1 cellular context compared by ENCODE assay signal in the genomic region with DNA sequence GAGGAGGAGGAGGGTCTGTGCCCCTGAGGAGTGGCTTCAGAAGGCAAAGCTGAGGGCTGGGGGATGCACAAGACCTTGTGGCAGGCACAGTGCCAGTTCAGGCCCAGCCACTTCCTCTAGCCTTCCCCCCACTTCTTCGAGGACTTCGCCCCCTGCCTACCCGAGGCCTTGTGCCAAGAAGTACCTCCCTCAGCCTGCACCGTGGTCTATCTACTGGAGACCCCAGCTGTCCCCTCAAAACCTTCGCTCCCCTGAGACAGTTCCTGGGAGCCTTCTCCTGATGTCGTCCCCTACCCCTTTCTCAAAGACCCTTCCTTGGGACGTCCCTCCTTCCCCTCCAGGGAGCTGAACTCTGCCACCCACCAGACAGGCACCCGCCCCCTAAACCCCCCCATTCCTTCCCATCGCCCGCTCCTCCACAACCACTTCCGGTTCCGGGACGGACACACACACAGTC.
TF ChIP-seq lines count a peak whose summit lies in the region.

No MANE protein-coding gene starts in this region.

TF ChIP-seq in K562, 482 proteins besides CTCF, POLR2A, EP300 and RAD21:
- TF ChIP-seq TAF1 (IDR thresholded peaks at IDR 0.05; ENCODE audit: control insufficient read depth, extremely low read depth, insufficient read depth, low read length, severe bottlenecking) (peak; percentile 41), SIN3A (IDR thresholded peaks at IDR 0.05; ENCODE audit: borderline replicate concordance in 2 of 2, control insufficient read depth in 1 of 2, low read depth in 2 of 2, low read length in 2 of 2) (peak in 1 of 2 experiments; percentile 25; a peak in 1 of 4 replicates), ZBTB17 (CRISPR knock-in tag; IDR thresholded peaks at IDR 0.05) (0 out of 2 replicates have a peak, but pooled peaks have one; percentile 19), SPI1 (IDR thresholded peaks at IDR 0.05; ENCODE audit: borderline replicate concordance, low read depth, low read length) (0 out of 2 replicates have a peak, but pooled peaks have one; percentile 12), NFIC (IDR thresholded peaks at IDR 0.05) (peak; percentile 42; the same call in 1 of the 2 replicates), ETV1 (tag; conservative IDR thresholded peaks at IDR 0.05; ENCODE audit: low read depth) (0 out of 2 replicates have a peak, but pooled peaks have one; percentile 9), NKRF (IDR thresholded peaks at IDR 0.05; ENCODE audit: borderline replicate concordance) (no peak; the same call in 1 of the 2 replicates), ZNF165 (CRISPR knock-in tag; IDR thresholded peaks at IDR 0.05; ENCODE audit: borderline replicate concordance) (no peak), PRDM10 (IDR thresholded peaks at IDR 0.05; ENCODE audit: partially characterized antibody) (peak; percentile 5), ZFX (CRISPR knock-in tag; IDR thresholded peaks at IDR 0.05) (peak; percentile 47), RBFOX2 (IDR thresholded peaks at IDR 0.05; ENCODE audit: low read depth, low read length) (no peak), RFX7 (CRISPR knock-in tag; IDR thresholded peaks at IDR 0.05) (no peak), ZNF407 (IDR thresholded peaks at IDR 0.05; ENCODE audit: low read depth) (no peak), CREM (IDR thresholded peaks at IDR 0.05; ENCODE audit: low read depth) (peak; percentile 71; the same call in 1 of the 2 replicates)
- TF ChIP-seq, protein P1, sequence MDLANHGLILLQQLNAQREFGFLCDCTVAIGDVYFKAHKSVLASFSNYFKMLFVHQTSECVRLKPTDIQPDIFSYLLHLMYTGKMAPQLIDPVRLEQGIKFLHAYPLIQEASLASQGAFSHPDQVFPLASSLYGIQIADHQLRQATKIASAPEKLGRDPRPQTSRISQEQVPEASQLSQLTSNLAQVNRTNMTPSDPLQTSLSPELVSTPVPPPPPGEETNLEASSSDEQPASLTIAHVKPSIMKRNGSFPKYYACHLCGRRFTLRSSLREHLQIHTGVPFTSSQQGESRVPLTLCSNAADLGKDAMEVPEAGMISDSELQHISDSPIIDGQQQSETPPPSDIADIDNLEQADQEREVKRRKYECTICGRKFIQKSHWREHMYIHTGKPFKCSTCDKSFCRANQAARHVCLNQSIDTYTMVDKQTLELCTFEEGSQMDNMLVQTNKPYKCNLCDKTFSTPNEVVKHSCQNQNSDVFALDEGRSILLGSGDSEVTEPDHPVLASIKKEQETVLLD (IDR thresholded peaks at IDR 0.05), result no peak
- TF ChIP-seq, protein P2, sequence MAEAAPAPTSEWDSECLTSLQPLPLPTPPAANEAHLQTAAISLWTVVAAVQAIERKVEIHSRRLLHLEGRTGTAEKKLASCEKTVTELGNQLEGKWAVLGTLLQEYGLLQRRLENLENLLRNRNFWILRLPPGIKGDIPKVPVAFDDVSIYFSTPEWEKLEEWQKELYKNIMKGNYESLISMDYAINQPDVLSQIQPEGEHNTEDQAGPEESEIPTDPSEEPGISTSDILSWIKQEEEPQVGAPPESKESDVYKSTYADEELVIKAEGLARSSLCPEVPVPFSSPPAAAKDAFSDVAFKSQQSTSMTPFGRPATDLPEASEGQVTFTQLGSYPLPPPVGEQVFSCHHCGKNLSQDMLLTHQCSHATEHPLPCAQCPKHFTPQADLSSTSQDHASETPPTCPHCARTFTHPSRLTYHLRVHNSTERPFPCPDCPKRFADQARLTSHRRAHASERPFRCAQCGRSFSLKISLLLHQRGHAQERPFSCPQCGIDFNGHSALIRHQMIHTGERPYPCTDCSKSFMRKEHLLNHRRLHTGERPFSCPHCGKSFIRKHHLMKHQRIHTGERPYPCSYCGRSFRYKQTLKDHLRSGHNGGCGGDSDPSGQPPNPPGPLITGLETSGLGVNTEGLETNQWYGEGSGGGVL (CRISPR knock-in tag; IDR thresholded peaks at IDR 0.05), result no peak
- TF ChIP-seq, protein P3, sequence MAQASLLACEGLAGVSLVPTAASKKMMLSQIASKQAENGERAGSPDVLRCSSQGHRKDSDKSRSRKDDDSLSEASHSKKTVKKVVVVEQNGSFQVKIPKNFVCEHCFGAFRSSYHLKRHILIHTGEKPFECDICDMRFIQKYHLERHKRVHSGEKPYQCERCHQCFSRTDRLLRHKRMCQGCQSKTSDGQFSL (CRISPR knock-in tag; IDR thresholded peaks at IDR 0.05), result peak; percentile 90
- TF ChIP-seq, protein P3 (tag; IDR thresholded peaks at IDR 0.05), result no peak
